Comparison of ENCODE assay signal across 14 cellular contexts in genomic region chr9:133585481-133586367, GRCh38. TPM values are rescaled to one million over a fixed set of nuclear protein-coding genes. Genes with fewer than 3 reads are reported as not detected.
DNase-seq lines count a peak whose midpoint lies in the region; ATAC-seq and TF ChIP-seq lines count a peak whose summit lies in the region.
"Had no signal": no experiment of that assay in that cellular context is flagged by ENCODE, and none has a peak within 500 bp of the region (broad histone marks: within the 10 kb centered on the region; RNA-seq: fewer than 3 reads in every experiment).

No MANE protein-coding gene starts in this region.

- no peaks in the 10 kb centered on the region for H4K20me1 ChIP-seq in PC-3 (ENCODE audit: low read length)

- no peaks in the 10 kb centered on the region for H3F3A ChIP-seq in PC-3 (ENCODE audit: low read length, unreplicated experiment)

- H3K27ac ChIP-seq in PC-3 (ENCODE audit: low read length), result no peak overlapping the region
- H3K27ac ChIP-seq: gastroesophageal sphincter had no signal

- POLR2A ChIA-PET in HEK293T (lab: Yijun Ruan, JAX) (no interaction called here), PC-3 (lab: Charles Lee; ENCODE audit: unreplicated experiment) (no interaction called here)

- CTCF ChIA-PET in HEK293T (lab: Yijun Ruan, JAX) (no interaction called here), PC-3 (lab: Charles Lee) (no interaction called here)

- H3K4me1 ChIP-seq in BE2C, result peaks cover 64% of the 10 kb centered on the region
- H3K4me1 ChIP-seq in PC-3 (ENCODE audit: insufficient read depth, low read length), result no peaks in the 10 kb centered on the region

- no peak overlapping the region for H2AFZ ChIP-seq in PC-3 (ENCODE audit: low read length)

- H3K9me3 ChIP-seq in BE2C, result no peaks in the 10 kb centered on the region
- no peaks in the 10 kb centered on the region for H3K9me3 ChIP-seq in PC-3 (ENCODE audit: low read length)
- H3K9me3 ChIP-seq: gastroesophageal sphincter had no signal

- TF ChIP-seq CTCF in BE2C (IDR thresholded peaks at IDR 0.05; ENCODE audit: low read depth, low read length), result no peak
- TF ChIP-seq CTCF in PC-3 (conservative IDR thresholded peaks at IDR 0.05; ENCODE audit: low read depth, low read length), result no peak

- no peaks in the 10 kb centered on the region for H3K79me2 ChIP-seq in PC-3 (ENCODE audit: low read length)

- H3K9ac ChIP-seq in PC-3 (ENCODE audit: low read length), result no peak overlapping the region

- no peaks in the 10 kb centered on the region for H3K9me2 ChIP-seq in PC-3 (replicated peaks; ENCODE audit: low read length)

- ATAC-seq in PC-3, result no peak
- no peak for ATAC-seq in HG03097 (IDR thresholded peaks at IDR 0.05; ENCODE audit: low FRiP score, unreplicated experiment)
- no peak for ATAC-seq in HG02610 (IDR thresholded peaks at IDR 0.05; ENCODE audit: unreplicated experiment)
- ATAC-seq in HG02885 (IDR thresholded peaks at IDR 0.05; ENCODE audit: poor library complexity, unreplicated experiment), result no peak
- no peak for ATAC-seq in GM18873 (IDR thresholded peaks at IDR 0.05; ENCODE audit: low FRiP score, unreplicated experiment)
- ATAC-seq: activated CD8-positive, alpha-beta T cell treated with anti-CD3 and anti-CD28 coated beads for 36 hours; gastroesophageal sphincter had no signal

- no peaks in the 10 kb centered on the region for H3K27me3 ChIP-seq in BE2C
- H3K27me3 ChIP-seq in PC-3 (ENCODE audit: low read length), result peaks cover 34% of the 10 kb centered on the region

- no TSS peak for BruUV-seq in PC-3 (replicated peaks; lab: Mats Ljungman, UMichigan)

- peak; percentile 96 for DNase-seq in BE2C
- DNase-seq in HEK293T (ENCODE audit: extremely low spot score), result peak; percentile 26
- DNase-seq in PC-3, result no peak
- peak; percentile 84 for DNase-seq in left kidney (ENCODE audit: low read depth, low spot score)
- DNase-seq: activated CD8-positive, alpha-beta T cell treated with anti-CD3 and anti-CD28 coated beads for 36 hours; activated naive CD8-positive, alpha-beta T cell treated with anti-CD3 and anti-CD28 coated beads, Interleukin-2, amount 10 ng/mL, durations not matched to agents 7 days and 5 days; CD4-positive, CD25-positive, alpha-beta regulatory T cell had no signal

- intact Hi-C loops in PC-3 (cut with micrococcal nuclease), result no loop called here

- peak overlapping the region; percentile 48 for H3K4me3 ChIP-seq in BE2C (ENCODE audit: low read depth, low read length)
- no peak overlapping the region for H3K4me3 ChIP-seq in PC-3 (ENCODE audit: low read length)
- H3K4me3 ChIP-seq: gastroesophageal sphincter had no signal

- H3K4me2 ChIP-seq in PC-3 (ENCODE audit: low read length), result 0 out of 2 replicates have a peak overlapping the region, but pooled peaks have one; percentile 13

- H3K36me3 ChIP-seq in BE2C (no peaks in the 10 kb centered on the region), PC-3 (ENCODE audit: low read depth, low read length) (no peaks in the 10 kb centered on the region)
- H3K36me3 ChIP-seq: gastroesophageal sphincter had no signal

TF ChIP-seq in HEK293T, 16 proteins besides CTCF, POLR2A, EP300 and RAD21:
- TF ChIP-seq ZNF384 (IDR thresholded peaks at IDR 0.05), result no peak
- TF ChIP-seq FOXA1 (IDR thresholded peaks at IDR 0.05), result no peak
- TF ChIP-seq CTBP1 (IDR thresholded peaks at IDR 0.05; ENCODE audit: borderline replicate concordance), result no peak
- no peak for TF ChIP-seq L3MBTL2 (conservative IDR thresholded peaks at IDR 0.05)
- TF ChIP-seq LEF1 (IDR thresholded peaks at IDR 0.05; ENCODE audit: borderline replicate concordance), result no peak
- no peak for TF ChIP-seq SUZ12 (IDR thresholded peaks at IDR 0.05)
- TF ChIP-seq ELF4 (IDR thresholded peaks at IDR 0.05), result no peak
- TF ChIP-seq FOXK2 (IDR thresholded peaks at IDR 0.05), result no peak

RNA-seq across cellular contexts. Expression of gene FAM163B, which starts 23.5 kb away (rescaled TPM):
- polyA plus RNA-seq in BE2C (2012; ENCODE audit: insufficient read depth, insufficient read length, low read depth), result 8.5 TPM
- total RNA-seq in PC-3 (2014; rRNA removed), result not detected in 2 replicates
- total RNA-seq: activated CD8-positive, alpha-beta T cell treated with anti-CD3 and anti-CD28 coated beads for 36 hours; activated naive CD8-positive, alpha-beta T cell treated with anti-CD3 and anti-CD28 coated beads, Interleukin-2, amount 10 ng/mL, durations not matched to agents 7 days and 5 days; CD4-positive, CD25-positive, alpha-beta regulatory T cell; dermis microvascular lymphatic vessel endothelial cell; gastroesophageal sphincter; posterior vena cava had no signal
- polyA plus RNA-seq: CD4-positive, CD25-positive, alpha-beta regulatory T cell had no signal

RNA-seq across cellular contexts. Expression of gene DBH, which starts 50.4 kb away (rescaled TPM):
- 42.7 TPM for polyA plus RNA-seq in BE2C (2012; ENCODE audit: insufficient read depth, insufficient read length, low read depth)
- total RNA-seq in PC-3 (2014; rRNA removed), result not detected in 2 replicates
- total RNA-seq: activated CD8-positive, alpha-beta T cell treated with anti-CD3 and anti-CD28 coated beads for 36 hours; activated naive CD8-positive, alpha-beta T cell treated with anti-CD3 and anti-CD28 coated beads, Interleukin-2, amount 10 ng/mL, durations not matched to agents 7 days and 5 days; dermis microvascular lymphatic vessel endothelial cell; gastroesophageal sphincter; posterior vena cava had no signal
- polyA plus RNA-seq: CD4-positive, CD25-positive, alpha-beta regulatory T cell had no signal

RNA-seq across cellular contexts. Expression of gene ADAMTSL2, which starts 51.2 kb away (rescaled TPM):
- polyA plus RNA-seq in BE2C (2012; ENCODE audit: insufficient read depth, insufficient read length, low read depth), result 26.1 TPM
- not detected in 2 replicates for total RNA-seq in PC-3 (2014; rRNA removed)
- total RNA-seq: CD4-positive, CD25-positive, alpha-beta regulatory T cell had no signal
- polyA plus RNA-seq: CD4-positive, CD25-positive, alpha-beta regulatory T cell had no signal
